In the genomic region with DNA sequence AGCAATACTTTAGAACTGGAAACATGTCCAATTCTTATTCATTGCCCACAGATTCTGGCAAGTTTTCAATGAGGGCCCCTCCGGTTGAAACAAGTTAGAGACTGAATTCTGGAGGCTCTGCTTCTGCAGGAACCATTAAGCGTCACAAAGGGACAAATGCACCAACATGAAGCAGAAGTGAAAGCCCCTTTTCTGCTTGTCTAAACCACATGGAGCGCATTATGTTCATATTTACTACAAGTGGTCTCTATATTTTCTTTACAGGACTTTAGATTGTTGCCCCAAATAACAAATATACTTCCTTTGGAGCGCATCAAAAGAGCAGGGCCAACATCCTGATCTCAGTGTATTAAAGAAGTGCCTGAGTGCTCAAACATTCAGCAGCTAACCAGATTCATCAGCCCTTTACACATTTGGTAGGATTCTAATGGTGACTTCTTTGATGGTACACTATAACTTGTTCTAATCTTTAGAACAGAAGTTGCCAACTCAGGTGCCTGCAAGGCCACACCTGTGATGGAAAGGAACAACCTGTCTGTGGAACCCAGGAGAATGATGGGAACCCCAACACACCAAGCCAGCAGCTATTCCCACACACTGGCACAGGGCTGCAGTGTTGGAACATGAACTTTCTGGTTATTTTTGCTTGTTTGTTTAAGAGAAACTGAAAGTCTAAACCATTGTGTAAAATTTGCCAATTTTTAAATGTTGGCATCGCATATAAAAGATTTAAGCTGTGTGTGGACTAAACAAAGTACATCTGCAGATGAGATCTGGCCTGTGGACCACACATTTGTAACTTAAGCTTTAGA, we compare ENCODE assay signal across 14 cellular contexts.
A peak's percentile ranks its signal among the peaks of the same experiment; 100 is the strongest.
DNase-seq lines count a peak whose midpoint lies in the region; ATAC-seq and TF ChIP-seq lines count a peak whose summit lies in the region.
"Had no signal": no experiment of that assay in that cellular context is flagged by ENCODE, and none has a peak within 500 bp of the region (broad histone marks: within the 10 kb centered on the region; RNA-seq: fewer than 3 reads in every experiment).

No MANE protein-coding gene starts in this region.

- H4K20me1 ChIP-seq in OCI-LY3 (ENCODE audit: insufficient read depth, low read length) (no peaks in the 10 kb centered on the region), GM23338 (replicated peaks; ENCODE audit: insufficient read depth) (no peaks in the 10 kb centered on the region)

- H3K36me3 ChIP-seq in OCI-LY3 (replicated peaks; ENCODE audit: low read depth, low read length), result no peaks in the 10 kb centered on the region
- H3K36me3 ChIP-seq in GM23338 (ENCODE audit: insufficient read depth), result no peaks in the 10 kb centered on the region

- H3K4me2 ChIP-seq in OCI-LY3 (ENCODE audit: low read length) (peak overlapping the region; percentile 30; the same call in 1 of the 2 replicates), GM23338 (no peak overlapping the region)

- no peak overlapping the region for H3K27ac Mint-ChIP-seq in GM23338
- H3K27ac Mint-ChIP-seq: activated CD4-positive, alpha-beta T cell treated with anti-CD3 and anti-CD28 coated beads for 36 hours had no signal

- H3K9me3 ChIP-seq in OCI-LY3 (ENCODE audit: insufficient read depth, low read length), result no peaks in the 10 kb centered on the region

- no peak for TF ChIP-seq CTCF in GM12865 (IDR thresholded peaks at IDR 0.05; ENCODE audit: insufficient read depth, low read depth, low read length, missing control alignments)
- TF ChIP-seq CTCF in OCI-LY3 (IDR thresholded peaks at IDR 0.05; ENCODE audit: low read depth, low read length), result no peak
- no peak for TF ChIP-seq CTCF in GM23338 (conservative IDR thresholded peaks at IDR 0.05; ENCODE audit: low read depth in 2 of 2)

- H3K4me1 Mint-ChIP-seq in GM23338, result peaks cover 22% of the 10 kb centered on the region

- peaks cover 10% of the 10 kb centered on the region for H3K27me3 Mint-ChIP-seq in GM23338 (ENCODE audit: insufficient read depth, low read depth, poor library complexity)
- H3K27me3 Mint-ChIP-seq: activated CD4-positive, alpha-beta T cell treated with anti-CD3 and anti-CD28 coated beads for 36 hours had no signal

- H2AFZ ChIP-seq in OCI-LY3 (ENCODE audit: low read depth, low read length) (no peak overlapping the region), GM23338 (no peak overlapping the region)

- no peaks in the 10 kb centered on the region for H3F3A ChIP-seq in GM23338 (replicated peaks; ENCODE audit: low read depth)

- H3K4me1 ChIP-seq in OCI-LY3 (ENCODE audit: low read length) (peaks cover 12% of the 10 kb centered on the region), GM23338 (ENCODE audit: insufficient read depth) (peaks cover 14% of the 10 kb centered on the region)

- H3K79me2 ChIP-seq in OCI-LY3 (ENCODE audit: low read length), result no peaks in the 10 kb centered on the region
- no peaks in the 10 kb centered on the region for H3K79me2 ChIP-seq in GM23338 (replicated peaks; ENCODE audit: insufficient read depth)

- no peak overlapping the region for H3K4me3 Mint-ChIP-seq in GM23338
- H3K4me3 Mint-ChIP-seq: activated CD4-positive, alpha-beta T cell treated with anti-CD3 and anti-CD28 coated beads for 36 hours had no signal

- H3K9me2 ChIP-seq in GM23338 (ENCODE audit: insufficient read depth), result no peaks in the 10 kb centered on the region; the same call in 1 of the 2 replicates

- no peak overlapping the region for H3K9ac ChIP-seq in OCI-LY3 (ENCODE audit: low read length)

- no peaks in the 10 kb centered on the region for H3K36me3 Mint-ChIP-seq in GM23338 (ENCODE audit: low read depth)

- H3K4me3 ChIP-seq in GM12865 (ENCODE audit: low read depth, low read length) (no peak overlapping the region), OCI-LY3 (ENCODE audit: low read length) (no peak overlapping the region), GM23338 (no peak overlapping the region)

- H3K27ac ChIP-seq in OCI-LY3 (ENCODE audit: low read length), result no peak overlapping the region
- H3K27ac ChIP-seq in GM23338 (ENCODE audit: low read depth), result no peak overlapping the region

- H3K9me3 Mint-ChIP-seq in GM23338, result no peaks in the 10 kb centered on the region

- peak; percentile 82 for ATAC-seq in GM19467 (IDR thresholded peaks at IDR 0.05; ENCODE audit: unreplicated experiment)
- ATAC-seq in HG03025 (IDR thresholded peaks at IDR 0.05; ENCODE audit: low FRiP score, unreplicated experiment), result peak; percentile 75
- no peak for ATAC-seq in GM23338
- ATAC-seq: activated CD4-positive, alpha-beta T cell treated with anti-CD3 and anti-CD28 coated beads for 36 hours; Right ventricle myocardium inferior had no signal

- DNase-seq in GM12865 (ENCODE audit: low read depth) (peak; percentile 50), OCI-M2 (lab: John Stamatoyannopoulos, UW; ENCODE audit: unreplicated experiment) (no peak), NCI-H1694 treated with DMSO at 0.1 percent for 48 hours (lab: John Stamatoyannopoulos, UW) (no peak), NCI-H446 treated with DMSO at 0.1 percent for 48 hours (lab: John Stamatoyannopoulos, UW) (no peak), GM23338 (ENCODE audit: low spot score) (no peak)
- DNase-seq: activated CD4-positive, alpha-beta T cell treated with anti-CD3 and anti-CD28 coated beads for 36 hours; activated gamma-delta T cell; cerebellar nuclear complex; NCI-H2029; stimulated activated CD8-positive, alpha-beta memory T cell treated with anti-CD3 and anti-CD28 coated beads, Interleukin-4, amount 100 ng/mL, for 48 hours had no signal

- H3K27me3 ChIP-seq in OCI-LY3 (ENCODE audit: low read depth, low read length) (no peaks in the 10 kb centered on the region), GM23338 (ENCODE audit: insufficient read depth) (no peaks in the 10 kb centered on the region)

TF ChIP-seq in GM23338, 12 proteins besides CTCF, POLR2A, EP300 and RAD21 (continues in another document):
- TF ChIP-seq, protein P1, sequence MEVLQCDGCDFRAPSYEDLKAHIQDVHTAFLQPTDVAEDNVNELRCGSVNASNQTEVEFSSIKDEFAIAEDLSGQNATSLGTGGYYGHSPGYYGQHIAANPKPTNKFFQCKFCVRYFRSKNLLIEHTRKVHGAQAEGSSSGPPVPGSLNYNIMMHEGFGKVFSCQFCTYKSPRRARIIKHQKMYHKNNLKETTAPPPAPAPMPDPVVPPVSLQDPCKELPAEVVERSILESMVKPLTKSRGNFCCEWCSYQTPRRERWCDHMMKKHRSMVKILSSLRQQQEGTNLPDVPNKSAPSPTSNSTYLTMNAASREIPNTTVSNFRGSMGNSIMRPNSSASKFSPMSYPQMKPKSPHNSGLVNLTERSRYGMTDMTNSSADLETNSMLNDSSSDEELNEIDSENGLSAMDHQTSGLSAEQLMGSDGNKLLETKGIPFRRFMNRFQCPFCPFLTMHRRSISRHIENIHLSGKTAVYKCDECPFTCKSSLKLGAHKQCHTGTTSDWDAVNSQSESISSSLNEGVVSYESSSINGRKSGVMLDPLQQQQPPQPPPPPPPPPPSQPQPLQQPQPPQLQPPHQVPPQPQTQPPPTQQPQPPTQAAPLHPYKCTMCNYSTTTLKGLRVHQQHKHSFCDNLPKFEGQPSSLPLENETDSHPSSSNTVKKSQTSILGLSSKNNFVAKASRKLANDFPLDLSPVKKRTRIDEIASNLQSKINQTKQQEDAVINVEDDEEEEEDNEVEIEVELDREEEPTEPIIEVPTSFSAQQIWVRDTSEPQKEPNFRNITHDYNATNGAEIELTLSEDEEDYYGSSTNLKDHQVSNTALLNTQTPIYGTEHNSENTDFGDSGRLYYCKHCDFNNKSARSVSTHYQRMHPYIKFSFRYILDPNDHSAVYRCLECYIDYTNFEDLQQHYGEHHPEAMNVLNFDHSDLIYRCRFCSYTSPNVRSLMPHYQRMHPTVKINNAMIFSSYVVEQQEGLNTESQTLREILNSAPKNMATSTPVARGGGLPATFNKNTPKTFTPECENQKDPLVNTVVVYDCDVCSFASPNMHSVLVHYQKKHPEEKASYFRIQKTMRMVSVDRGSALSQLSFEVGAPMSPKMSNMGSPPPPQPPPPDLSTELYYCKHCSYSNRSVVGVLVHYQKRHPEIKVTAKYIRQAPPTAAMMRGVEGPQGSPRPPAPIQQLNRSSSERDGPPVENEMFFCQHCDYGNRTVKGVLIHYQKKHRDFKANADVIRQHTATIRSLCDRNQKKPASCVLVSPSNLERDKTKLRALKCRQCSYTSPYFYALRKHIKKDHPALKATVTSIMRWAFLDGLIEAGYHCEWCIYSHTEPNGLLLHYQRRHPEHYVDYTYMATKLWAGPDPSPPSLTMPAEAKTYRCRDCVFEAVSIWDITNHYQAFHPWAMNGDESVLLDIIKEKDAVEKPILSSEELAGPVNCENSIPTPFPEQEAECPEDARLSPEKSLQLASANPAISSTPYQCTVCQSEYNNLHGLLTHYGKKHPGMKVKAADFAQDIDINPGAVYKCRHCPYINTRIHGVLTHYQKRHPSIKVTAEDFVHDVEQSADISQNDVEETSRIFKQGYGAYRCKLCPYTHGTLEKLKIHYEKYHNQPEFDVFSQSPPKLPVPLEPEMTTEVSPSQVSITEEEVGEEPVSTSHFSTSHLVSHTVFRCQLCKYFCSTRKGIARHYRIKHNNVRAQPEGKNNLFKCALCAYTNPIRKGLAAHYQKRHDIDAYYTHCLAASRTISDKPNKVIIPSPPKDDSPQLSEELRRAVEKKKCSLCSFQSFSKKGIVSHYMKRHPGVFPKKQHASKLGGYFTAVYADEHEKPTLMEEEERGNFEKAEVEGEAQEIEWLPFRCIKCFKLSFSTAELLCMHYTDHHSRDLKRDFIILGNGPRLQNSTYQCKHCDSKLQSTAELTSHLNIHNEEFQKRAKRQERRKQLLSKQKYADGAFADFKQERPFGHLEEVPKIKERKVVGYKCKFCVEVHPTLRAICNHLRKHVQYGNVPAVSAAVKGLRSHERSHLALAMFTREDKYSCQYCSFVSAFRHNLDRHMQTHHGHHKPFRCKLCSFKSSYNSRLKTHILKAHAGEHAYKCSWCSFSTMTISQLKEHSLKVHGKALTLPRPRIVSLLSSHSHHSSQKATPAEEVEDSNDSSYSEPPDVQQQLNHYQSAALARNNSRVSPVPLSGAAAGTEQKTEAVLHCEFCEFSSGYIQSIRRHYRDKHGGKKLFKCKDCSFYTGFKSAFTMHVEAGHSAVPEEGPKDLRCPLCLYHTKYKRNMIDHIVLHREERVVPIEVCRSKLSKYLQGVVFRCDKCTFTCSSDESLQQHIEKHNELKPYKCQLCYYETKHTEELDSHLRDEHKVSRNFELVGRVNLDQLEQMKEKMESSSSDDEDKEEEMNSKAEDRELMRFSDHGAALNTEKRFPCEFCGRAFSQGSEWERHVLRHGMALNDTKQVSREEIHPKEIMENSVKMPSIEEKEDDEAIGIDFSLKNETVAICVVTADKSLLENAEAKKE (CRISPR knock-in tag; IDR thresholded peaks at IDR 0.05), result no peak
- TF ChIP-seq STAT1 (IDR thresholded peaks at IDR 0.05; ENCODE audit: unreplicated experiment), result no peak
- TF ChIP-seq, protein P2, sequence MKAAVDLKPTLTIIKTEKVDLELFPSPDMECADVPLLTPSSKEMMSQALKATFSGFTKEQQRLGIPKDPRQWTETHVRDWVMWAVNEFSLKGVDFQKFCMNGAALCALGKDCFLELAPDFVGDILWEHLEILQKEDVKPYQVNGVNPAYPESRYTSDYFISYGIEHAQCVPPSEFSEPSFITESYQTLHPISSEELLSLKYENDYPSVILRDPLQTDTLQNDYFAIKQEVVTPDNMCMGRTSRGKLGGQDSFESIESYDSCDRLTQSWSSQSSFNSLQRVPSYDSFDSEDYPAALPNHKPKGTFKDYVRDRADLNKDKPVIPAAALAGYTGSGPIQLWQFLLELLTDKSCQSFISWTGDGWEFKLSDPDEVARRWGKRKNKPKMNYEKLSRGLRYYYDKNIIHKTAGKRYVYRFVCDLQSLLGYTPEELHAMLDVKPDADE (IDR thresholded peaks at IDR 0.05), result no peak
